Comparison of ENCODE assay signal across 1 cellular context in the genomic region with DNA sequence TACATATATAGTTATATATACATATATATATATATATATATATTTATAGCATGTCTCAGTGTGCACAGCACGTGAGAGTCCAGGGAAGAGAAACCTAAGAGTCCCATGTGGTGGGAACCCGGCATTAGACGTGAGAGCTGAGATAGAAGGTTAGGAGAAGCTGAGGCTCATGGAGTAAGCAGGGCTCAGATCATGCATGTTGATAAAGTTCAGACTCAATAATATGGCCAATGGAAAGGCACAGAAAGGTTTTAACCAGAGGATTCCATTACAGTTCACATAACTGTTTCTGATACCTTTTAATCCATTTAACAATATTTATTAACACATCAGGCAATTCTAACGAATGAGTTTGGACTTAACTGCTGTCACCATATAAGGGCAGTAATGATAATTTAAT.
TF ChIP-seq lines count a peak whose summit lies in the region.

No MANE protein-coding gene starts in this region.

TF ChIP-seq in K562, 482 proteins besides CTCF, POLR2A, EP300 and RAD21 (continued from another document and continues in another):
- TF ChIP-seq, protein P1, sequence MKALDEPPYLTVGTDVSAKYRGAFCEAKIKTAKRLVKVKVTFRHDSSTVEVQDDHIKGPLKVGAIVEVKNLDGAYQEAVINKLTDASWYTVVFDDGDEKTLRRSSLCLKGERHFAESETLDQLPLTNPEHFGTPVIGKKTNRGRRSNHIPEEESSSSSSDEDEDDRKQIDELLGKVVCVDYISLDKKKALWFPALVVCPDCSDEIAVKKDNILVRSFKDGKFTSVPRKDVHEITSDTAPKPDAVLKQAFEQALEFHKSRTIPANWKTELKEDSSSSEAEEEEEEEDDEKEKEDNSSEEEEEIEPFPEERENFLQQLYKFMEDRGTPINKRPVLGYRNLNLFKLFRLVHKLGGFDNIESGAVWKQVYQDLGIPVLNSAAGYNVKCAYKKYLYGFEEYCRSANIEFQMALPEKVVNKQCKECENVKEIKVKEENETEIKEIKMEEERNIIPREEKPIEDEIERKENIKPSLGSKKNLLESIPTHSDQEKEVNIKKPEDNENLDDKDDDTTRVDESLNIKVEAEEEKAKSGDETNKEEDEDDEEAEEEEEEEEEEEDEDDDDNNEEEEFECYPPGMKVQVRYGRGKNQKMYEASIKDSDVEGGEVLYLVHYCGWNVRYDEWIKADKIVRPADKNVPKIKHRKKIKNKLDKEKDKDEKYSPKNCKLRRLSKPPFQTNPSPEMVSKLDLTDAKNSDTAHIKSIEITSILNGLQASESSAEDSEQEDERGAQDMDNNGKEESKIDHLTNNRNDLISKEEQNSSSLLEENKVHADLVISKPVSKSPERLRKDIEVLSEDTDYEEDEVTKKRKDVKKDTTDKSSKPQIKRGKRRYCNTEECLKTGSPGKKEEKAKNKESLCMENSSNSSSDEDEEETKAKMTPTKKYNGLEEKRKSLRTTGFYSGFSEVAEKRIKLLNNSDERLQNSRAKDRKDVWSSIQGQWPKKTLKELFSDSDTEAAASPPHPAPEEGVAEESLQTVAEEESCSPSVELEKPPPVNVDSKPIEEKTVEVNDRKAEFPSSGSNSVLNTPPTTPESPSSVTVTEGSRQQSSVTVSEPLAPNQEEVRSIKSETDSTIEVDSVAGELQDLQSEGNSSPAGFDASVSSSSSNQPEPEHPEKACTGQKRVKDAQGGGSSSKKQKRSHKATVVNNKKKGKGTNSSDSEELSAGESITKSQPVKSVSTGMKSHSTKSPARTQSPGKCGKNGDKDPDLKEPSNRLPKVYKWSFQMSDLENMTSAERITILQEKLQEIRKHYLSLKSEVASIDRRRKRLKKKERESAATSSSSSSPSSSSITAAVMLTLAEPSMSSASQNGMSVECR (CRISPR knock-in tag; IDR thresholded peaks at IDR 0.05), result no peak
- no peak for TF ChIP-seq MYNN (IDR thresholded peaks at IDR 0.05)
- TF ChIP-seq MYNN (CRISPR knock-in tag; IDR thresholded peaks at IDR 0.05), result no peak
- no peak for TF ChIP-seq CBX8 (IDR thresholded peaks at IDR 0.05; ENCODE audit: borderline replicate concordance, extremely low read depth, low read depth, low read length, poor library complexity, severe bottlenecking)
- peak; percentile 82 for TF ChIP-seq HIVEP1 (CRISPR knock-in tag; IDR thresholded peaks at IDR 0.05)
- TF ChIP-seq, protein P2, sequence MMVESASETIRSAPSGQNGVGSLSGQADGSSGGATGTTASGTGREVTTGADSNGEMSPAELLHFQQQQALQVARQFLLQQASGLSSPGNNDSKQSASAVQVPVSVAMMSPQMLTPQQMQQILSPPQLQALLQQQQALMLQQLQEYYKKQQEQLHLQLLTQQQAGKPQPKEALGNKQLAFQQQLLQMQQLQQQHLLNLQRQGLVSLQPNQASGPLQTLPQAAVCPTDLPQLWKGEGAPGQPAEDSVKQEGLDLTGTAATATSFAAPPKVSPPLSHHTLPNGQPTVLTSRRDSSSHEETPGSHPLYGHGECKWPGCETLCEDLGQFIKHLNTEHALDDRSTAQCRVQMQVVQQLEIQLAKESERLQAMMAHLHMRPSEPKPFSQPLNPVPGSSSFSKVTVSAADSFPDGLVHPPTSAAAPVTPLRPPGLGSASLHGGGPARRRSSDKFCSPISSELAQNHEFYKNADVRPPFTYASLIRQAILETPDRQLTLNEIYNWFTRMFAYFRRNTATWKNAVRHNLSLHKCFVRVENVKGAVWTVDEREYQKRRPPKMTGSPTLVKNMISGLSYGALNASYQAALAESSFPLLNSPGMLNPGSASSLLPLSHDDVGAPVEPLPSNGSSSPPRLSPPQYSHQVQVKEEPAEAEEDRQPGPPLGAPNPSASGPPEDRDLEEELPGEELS (CRISPR knock-in tag; IDR thresholded peaks at IDR 0.05; ENCODE audit: borderline replicate concordance), result no peak
- TF ChIP-seq, protein P3, sequence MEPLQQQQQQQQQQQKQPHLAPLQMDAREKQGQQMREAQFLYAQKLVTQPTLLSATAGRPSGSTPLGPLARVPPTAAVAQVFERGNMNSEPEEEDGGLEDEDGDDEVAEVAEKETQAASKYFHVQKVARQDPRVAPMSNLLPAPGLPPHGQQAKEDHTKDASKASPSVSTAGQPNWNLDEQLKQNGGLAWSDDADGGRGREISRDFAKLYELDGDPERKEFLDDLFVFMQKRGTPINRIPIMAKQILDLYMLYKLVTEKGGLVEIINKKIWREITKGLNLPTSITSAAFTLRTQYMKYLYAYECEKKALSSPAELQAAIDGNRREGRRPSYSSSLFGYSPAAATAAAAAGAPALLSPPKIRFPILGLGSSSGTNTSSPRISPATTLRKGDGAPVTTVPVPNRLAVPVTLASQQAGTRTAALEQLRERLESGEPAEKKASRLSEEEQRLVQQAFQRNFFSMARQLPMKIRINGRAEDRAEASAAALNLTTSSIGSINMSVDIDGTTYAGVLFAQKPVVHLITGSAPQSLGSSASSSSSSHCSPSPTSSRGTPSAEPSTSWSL (CRISPR knock-in tag; IDR thresholded peaks at IDR 0.05; ENCODE audit: borderline replicate concordance), result no peak
- TF ChIP-seq ETS2 (tag; IDR thresholded peaks at IDR 0.05; ENCODE audit: borderline replicate concordance, poor library complexity, severe bottlenecking), result no peak
- TF ChIP-seq ZNF583 (CRISPR knock-in tag; IDR thresholded peaks at IDR 0.05), result peak; percentile 38; the same call in 1 of the 2 replicates
- no peak for TF ChIP-seq POLR3A (IDR thresholded peaks at IDR 0.05; ENCODE audit: borderline replicate concordance, extremely low read depth, insufficient read depth, insufficient read length)
- no peak for TF ChIP-seq TEAD4 (IDR thresholded peaks at IDR 0.05; ENCODE audit: low read length)
- no peak for TF ChIP-seq TEAD4 (CRISPR knock-in tag; IDR thresholded peaks at IDR 0.05; ENCODE audit: borderline replicate concordance)
- TF ChIP-seq, protein P4, sequence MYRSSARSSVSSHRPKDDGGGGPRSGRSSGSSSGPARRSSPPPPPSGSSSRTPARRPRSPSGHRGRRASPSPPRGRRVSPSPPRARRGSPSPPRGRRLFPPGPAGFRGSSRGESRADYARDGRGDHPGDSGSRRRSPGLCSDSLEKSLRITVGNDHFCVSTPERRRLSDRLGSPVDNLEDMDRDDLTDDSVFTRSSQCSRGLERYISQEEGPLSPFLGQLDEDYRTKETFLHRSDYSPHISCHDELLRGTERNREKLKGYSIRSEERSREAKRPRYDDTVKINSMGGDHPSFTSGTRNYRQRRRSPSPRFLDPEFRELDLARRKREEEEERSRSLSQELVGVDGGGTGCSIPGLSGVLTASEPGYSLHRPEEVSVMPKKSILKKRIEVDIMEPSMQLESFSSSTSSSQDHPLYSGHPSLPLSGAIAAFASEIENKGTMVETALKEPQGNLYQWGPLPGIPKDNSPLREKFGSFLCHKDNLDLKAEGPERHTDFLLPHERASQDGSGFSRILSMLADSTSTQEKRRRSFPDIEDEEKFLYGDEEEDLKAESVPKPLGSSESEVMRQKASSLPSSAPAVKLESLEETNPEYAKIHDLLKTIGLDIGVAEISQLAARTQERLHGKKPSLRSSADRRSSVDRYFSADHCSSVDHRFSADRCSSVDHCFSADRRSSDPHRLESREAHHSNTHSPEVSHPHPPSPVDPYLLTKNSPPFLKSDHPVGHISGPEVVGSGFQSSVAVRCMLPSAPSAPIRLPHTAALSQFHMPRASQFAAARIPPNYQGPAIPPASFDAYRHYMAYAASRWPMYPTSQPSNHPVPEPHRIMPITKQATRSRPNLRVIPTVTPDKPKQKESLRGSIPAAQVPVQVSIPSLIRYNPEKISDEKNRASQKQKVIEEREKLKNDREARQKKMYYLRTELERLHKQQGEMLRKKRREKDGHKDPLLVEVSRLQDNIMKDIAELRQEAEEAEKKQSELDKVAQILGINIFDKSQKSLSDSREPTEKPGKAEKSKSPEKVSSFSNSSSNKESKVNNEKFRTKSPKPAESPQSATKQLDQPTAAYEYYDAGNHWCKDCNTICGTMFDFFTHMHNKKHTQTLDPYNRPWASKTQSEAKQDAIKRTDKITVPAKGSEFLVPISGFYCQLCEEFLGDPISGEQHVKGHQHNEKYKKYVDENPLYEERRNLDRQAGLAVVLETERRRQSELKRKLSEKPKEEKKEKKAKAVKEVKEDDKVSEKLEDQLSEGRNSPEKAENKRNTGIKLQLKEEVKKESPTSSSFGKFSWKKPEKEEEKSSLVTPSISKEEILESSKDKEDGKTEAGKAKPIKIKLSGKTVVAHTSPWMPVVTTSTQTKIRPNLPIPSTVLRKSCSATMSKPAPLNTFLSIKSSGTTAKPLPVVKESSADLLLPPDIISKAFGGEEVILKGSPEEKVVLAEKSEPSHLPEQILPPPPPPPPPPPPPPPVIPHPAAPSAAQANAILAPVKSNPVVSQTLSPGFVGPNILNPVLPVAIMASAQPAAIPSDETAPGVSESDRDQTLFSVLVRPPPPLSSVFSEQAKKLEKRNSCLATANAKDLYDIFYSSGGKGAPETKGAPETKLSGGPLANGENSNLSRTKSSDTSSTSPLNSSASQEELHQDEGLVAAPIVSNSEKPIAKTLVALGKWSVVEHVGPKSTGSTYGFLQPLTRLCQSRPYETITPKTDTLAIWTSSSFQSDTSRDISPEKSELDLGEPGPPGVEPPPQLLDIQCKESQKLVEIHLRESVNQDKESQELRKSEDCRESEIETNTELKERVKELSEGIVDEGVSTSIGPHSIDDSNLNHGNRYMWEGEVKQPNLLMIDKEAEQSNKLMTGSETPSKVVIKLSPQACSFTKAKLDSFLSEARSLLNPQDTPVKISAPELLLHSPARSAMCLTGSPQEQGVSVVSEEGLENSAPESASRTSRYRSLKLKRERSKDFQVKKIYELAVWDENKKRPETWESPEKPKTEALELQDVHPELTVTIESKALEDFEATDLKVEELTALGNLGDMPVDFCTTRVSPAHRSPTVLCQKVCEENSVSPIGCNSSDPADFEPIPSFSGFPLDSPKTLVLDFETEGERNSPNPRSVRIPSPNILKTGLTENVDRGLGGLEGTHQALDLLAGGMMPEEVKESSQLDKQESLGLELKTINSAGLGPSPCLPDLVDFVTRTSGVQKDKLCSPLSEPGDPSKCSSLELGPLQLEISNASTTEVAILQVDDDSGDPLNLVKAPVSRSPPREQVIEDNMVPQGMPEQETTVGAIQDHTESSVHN (IDR thresholded peaks at IDR 0.05; ENCODE audit: borderline replicate concordance in 1 of 2, low read depth in 1 of 2), result no peak
- TF ChIP-seq RHOXF2B (CRISPR knock-in tag; conservative IDR thresholded peaks at IDR 0.05), result no peak
- TF ChIP-seq LARP7 (IDR thresholded peaks at IDR 0.05), result no peak
- TF ChIP-seq, protein P5, sequence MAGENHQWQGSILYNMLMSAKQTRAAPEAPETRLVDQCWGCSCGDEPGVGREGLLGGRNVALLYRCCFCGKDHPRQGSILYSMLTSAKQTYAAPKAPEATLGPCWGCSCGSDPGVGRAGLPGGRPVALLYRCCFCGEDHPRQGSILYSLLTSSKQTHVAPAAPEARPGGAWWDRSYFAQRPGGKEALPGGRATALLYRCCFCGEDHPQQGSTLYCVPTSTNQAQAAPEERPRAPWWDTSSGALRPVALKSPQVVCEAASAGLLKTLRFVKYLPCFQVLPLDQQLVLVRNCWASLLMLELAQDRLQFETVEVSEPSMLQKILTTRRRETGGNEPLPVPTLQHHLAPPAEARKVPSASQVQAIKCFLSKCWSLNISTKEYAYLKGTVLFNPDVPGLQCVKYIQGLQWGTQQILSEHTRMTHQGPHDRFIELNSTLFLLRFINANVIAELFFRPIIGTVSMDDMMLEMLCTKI (IDR thresholded peaks at IDR 0.05; ENCODE audit: partially characterized antibody), result no peak
- no peak for TF ChIP-seq NCOA1 (IDR thresholded peaks at IDR 0.05; ENCODE audit: low read depth)
- TF ChIP-seq, protein P6, sequence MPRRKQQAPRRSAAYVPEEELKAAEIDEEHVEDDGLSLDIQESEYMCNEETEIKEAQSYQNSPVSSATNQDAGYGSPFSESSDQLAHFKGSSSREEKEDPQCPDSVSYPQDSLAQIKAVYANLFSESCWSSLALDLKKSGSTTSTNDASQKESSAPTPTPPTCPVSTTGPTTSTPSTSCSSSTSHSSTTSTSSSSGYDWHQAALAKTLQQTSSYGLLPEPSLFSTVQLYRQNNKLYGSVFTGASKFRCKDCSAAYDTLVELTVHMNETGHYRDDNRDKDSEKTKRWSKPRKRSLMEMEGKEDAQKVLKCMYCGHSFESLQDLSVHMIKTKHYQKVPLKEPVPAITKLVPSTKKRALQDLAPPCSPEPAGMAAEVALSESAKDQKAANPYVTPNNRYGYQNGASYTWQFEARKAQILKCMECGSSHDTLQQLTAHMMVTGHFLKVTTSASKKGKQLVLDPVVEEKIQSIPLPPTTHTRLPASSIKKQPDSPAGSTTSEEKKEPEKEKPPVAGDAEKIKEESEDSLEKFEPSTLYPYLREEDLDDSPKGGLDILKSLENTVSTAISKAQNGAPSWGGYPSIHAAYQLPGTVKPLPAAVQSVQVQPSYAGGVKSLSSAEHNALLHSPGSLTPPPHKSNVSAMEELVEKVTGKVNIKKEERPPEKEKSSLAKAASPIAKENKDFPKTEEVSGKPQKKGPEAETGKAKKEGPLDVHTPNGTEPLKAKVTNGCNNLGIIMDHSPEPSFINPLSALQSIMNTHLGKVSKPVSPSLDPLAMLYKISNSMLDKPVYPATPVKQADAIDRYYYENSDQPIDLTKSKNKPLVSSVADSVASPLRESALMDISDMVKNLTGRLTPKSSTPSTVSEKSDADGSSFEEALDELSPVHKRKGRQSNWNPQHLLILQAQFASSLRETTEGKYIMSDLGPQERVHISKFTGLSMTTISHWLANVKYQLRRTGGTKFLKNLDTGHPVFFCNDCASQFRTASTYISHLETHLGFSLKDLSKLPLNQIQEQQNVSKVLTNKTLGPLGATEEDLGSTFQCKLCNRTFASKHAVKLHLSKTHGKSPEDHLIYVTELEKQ (CRISPR knock-in tag; IDR thresholded peaks at IDR 0.05), result no peak
- TF ChIP-seq, protein P7, sequence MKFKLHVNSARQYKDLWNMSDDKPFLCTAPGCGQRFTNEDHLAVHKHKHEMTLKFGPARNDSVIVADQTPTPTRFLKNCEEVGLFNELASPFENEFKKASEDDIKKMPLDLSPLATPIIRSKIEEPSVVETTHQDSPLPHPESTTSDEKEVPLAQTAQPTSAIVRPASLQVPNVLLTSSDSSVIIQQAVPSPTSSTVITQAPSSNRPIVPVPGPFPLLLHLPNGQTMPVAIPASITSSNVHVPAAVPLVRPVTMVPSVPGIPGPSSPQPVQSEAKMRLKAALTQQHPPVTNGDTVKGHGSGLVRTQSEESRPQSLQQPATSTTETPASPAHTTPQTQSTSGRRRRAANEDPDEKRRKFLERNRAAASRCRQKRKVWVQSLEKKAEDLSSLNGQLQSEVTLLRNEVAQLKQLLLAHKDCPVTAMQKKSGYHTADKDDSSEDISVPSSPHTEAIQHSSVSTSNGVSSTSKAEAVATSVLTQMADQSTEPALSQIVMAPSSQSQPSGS (CRISPR knock-in tag; IDR thresholded peaks at IDR 0.05), result no peak
- TF ChIP-seq ELF1 (tag; IDR thresholded peaks at IDR 0.05), result no peak
- TF ChIP-seq HDGF (IDR thresholded peaks at IDR 0.05), result no peak
- no peak for TF ChIP-seq ZNF436 (CRISPR knock-in tag; IDR thresholded peaks at IDR 0.05)
- TF ChIP-seq, protein P8, sequence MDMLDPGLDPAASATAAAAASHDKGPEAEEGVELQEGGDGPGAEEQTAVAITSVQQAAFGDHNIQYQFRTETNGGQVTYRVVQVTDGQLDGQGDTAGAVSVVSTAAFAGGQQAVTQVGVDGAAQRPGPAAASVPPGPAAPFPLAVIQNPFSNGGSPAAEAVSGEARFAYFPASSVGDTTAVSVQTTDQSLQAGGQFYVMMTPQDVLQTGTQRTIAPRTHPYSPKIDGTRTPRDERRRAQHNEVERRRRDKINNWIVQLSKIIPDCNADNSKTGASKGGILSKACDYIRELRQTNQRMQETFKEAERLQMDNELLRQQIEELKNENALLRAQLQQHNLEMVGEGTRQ (CRISPR knock-in tag; IDR thresholded peaks at IDR 0.05), result no peak
- no peak for TF ChIP-seq CREB3 (tag; conservative IDR thresholded peaks at IDR 0.05; ENCODE audit: low read depth)
